Comparison of ENCODE assay signal across 11 cellular contexts in the genomic region with DNA sequence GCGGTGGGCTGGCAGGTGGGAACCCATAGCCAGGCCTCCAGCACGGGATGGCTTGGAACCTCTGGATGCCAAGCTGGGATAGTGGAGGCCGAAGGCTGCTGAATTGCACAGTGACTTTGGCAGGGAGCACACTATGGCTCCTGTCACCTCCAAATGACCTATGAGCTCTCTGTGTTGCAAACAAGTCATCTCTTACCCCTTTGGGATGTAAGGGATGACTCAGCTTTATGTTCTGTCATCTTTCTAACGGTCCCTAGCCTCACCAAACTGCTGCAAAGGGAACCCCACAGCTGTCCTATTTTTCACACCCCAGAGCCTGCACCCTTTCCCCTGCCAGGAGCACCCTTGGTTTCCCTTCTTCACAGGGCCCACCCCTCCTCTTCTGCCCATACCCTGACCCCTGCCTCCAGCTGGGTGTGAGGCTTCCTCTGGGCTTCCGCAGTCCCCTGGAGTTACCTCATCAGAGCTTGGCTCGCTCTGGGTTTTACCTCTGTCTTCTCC. TPM values are rescaled to one million over a fixed set of nuclear protein-coding genes. Genes with fewer than 3 reads are reported as not detected.
DNase-seq lines count a peak whose midpoint lies in the region; ATAC-seq, FAIRE-seq and TF ChIP-seq lines count a peak whose summit lies in the region.
"Had no signal": no experiment of that assay in that cellular context is flagged by ENCODE, and none has a peak within 500 bp of the region (broad histone marks: within the 10 kb centered on the region; RNA-seq: fewer than 3 reads in every experiment).

No MANE protein-coding gene starts in this region.

- H3K27ac ChIP-seq in HL-60 (replicated peaks) = peak overlapping the region; percentile 50
- H3K27ac ChIP-seq: neutrophil, uterus had no signal

- DNase-seq in activated T-cell treated with anti-CD3 and anti-CD28 coated beads, Interleukin-2, amount 50 U/mL, for 4 hours = no peak
- DNase-seq in activated T-cell treated with anti-CD3 and anti-CD28 coated beads for 4 hours (no peak), HL-60 (ENCODE audit: low read depth in 1 of 2, low spot score in 1 of 2) (peak; percentile 76 to 97), posterior vena cava (ENCODE audit: low spot score) (peak; percentile 23), HFFc6 (no peak), frontal cortex (ENCODE audit: low spot score in 2 of 2) (no peak)
- peak; percentile 12 for DNase-seq in activated CD4-positive, alpha-beta memory T cell treated with anti-CD3 and anti-CD28 coated beads for 36 hours
- DNase-seq: NCI-H446 treated with DMSO at 0.1 percent for 48 hours had no signal

- H3K4me1 Mint-ChIP-seq in activated T-cell treated with anti-CD3 and anti-CD28 coated beads, Interleukin-2, amount 50 U/mL, for 4 hours (ENCODE audit: low read depth) = peaks cover 15% of the 10 kb centered on the region
- peaks cover 12% of the 10 kb centered on the region for H3K4me1 Mint-ChIP-seq in activated CD4-positive, alpha-beta memory T cell treated with anti-CD3 and anti-CD28 coated beads for 36 hours (ENCODE audit: low read depth)
- no peaks in the 10 kb centered on the region for H3K4me1 Mint-ChIP-seq in HFFc6 (ENCODE audit: low read depth)

- POLR2A ChIA-PET in activated CD4-positive, alpha-beta memory T cell treated with anti-CD3 and anti-CD28 coated beads for 36 hours (lab: Charles Lee) = no interaction called here

- peak; percentile 35 to 55 for ATAC-seq in activated T-cell treated with anti-CD3 and anti-CD28 coated beads, Interleukin-2, amount 50 U/mL, for 4 hours
- no peak for ATAC-seq in GM21723 (IDR thresholded peaks at IDR 0.05; ENCODE audit: unreplicated experiment)

- H3K4me3 Mint-ChIP-seq in activated T-cell treated with anti-CD3 and anti-CD28 coated beads, Interleukin-2, amount 50 U/mL, for 4 hours = no peak overlapping the region
- no peak overlapping the region for H3K4me3 Mint-ChIP-seq in activated CD4-positive, alpha-beta memory T cell treated with anti-CD3 and anti-CD28 coated beads for 36 hours
- H3K4me3 Mint-ChIP-seq in HFFc6 = no peak overlapping the region

- peaks cover 12% of the 10 kb centered on the region for H3K27me3 ChIP-seq in HL-60 (ENCODE audit: insufficient read depth, poor library complexity, severe bottlenecking)

- H3K27me3 Mint-ChIP-seq in activated T-cell treated with anti-CD3 and anti-CD28 coated beads, Interleukin-2, amount 50 U/mL, for 4 hours (ENCODE audit: low read depth) = peaks cover 68% of the 10 kb centered on the region
- H3K27me3 Mint-ChIP-seq in activated CD4-positive, alpha-beta memory T cell treated with anti-CD3 and anti-CD28 coated beads for 36 hours = peaks cover 47% of the 10 kb centered on the region
- H3K27me3 Mint-ChIP-seq in HFFc6 (ENCODE audit: insufficient read depth) = peaks cover 34% of the 10 kb centered on the region

- no peaks in the 10 kb centered on the region for H3K36me3 Mint-ChIP-seq in activated T-cell treated with anti-CD3 and anti-CD28 coated beads, Interleukin-2, amount 50 U/mL, for 4 hours (ENCODE audit: insufficient read depth)
- H3K36me3 Mint-ChIP-seq in activated CD4-positive, alpha-beta memory T cell treated with anti-CD3 and anti-CD28 coated beads for 36 hours = no peaks in the 10 kb centered on the region
- no peaks in the 10 kb centered on the region for H3K36me3 Mint-ChIP-seq in HFFc6 (ENCODE audit: low read depth)

- no peaks in the 10 kb centered on the region for H3K9me3 Mint-ChIP-seq in activated T-cell treated with anti-CD3 and anti-CD28 coated beads, Interleukin-2, amount 50 U/mL, for 4 hours
- H3K9me3 Mint-ChIP-seq in activated CD4-positive, alpha-beta memory T cell treated with anti-CD3 and anti-CD28 coated beads for 36 hours = no peaks in the 10 kb centered on the region
- no peaks in the 10 kb centered on the region; the same call in 1 of the 2 replicates for H3K9me3 Mint-ChIP-seq in HFFc6

- H3K4me3 ChIP-seq in HL-60 (replicated peaks; ENCODE audit: insufficient read depth, low read length) = no peak overlapping the region
- H3K4me3 ChIP-seq: uterus had no signal

- no peak for FAIRE-seq in frontal cortex (lab: Jason Lieb, UNC)

- CTCF ChIA-PET in activated CD4-positive, alpha-beta memory T cell treated with anti-CD3 and anti-CD28 coated beads for 36 hours (lab: Charles Lee) = interaction anchor here (0.6 to 4.4 kb wide), 27 partner anchors 8 to 1875 kb away, joined by 3 to 156 read pairs (median 7); no protein-coding TSS in a partner anchor

- TF ChIP-seq CTCF in HL-60 (IDR thresholded peaks at IDR 0.05; ENCODE audit: insufficient read depth, low read length) (no peak), HFFc6 (IDR thresholded peaks at IDR 0.05) (no peak)

- intact Hi-C loops in activated CD4-positive, alpha-beta memory T cell treated with anti-CD3 and anti-CD28 coated beads for 36 hours (cut with micrococcal nuclease) = loop anchor here (1.0 kb wide), 2 partner anchors 72 to 115 kb away; no protein-coding TSS in a partner anchor
- intact Hi-C loops in posterior vena cava (cut with DNase I) = loop anchor here in 1 of 2 donors (2.0 to 10.0 kb wide), 2 partner anchors 71 to 111 kb away; no protein-coding TSS in a partner anchor

- no peak overlapping the region for H3K27ac Mint-ChIP-seq in activated CD4-positive, alpha-beta memory T cell treated with anti-CD3 and anti-CD28 coated beads for 36 hours
- no peak overlapping the region for H3K27ac Mint-ChIP-seq in HFFc6

RNA-seq across cellular contexts. Expression of gene SCUBE1, which starts 2.6 kb away (rescaled TPM):
- total RNA-seq in activated T-cell treated with anti-CD3 and anti-CD28 coated beads, Interleukin-2, amount 50 U/mL, for 4 hours = under 1 TPM in 1 of 3 donors, not detected in 2; 0.08 TPM
- not detected for total RNA-seq in activated CD4-positive, alpha-beta memory T cell treated with anti-CD3 and anti-CD28 coated beads for 36 hours
- total RNA-seq in posterior vena cava (1 to 10 TPM in 1 of 2 donors, under 1 TPM in 1; 0.79 to 1.1 TPM), frontal cortex (26.1 TPM)
- total RNA-seq in HFFc6 (2021; fragmentation: NEBNext Ultra II Directional; extraction: Animal tissue kit (Norgen Biotek cat#: 25700)) = not detected

Comparison
In these comparisons a context has a peak if more than half of its experiments do, and no peak if none do; other contexts are left out.
1. DNase-seq: peak in HL-60 (2 of 2), activated CD4-positive, alpha-beta memory T cell treated with anti-CD3 and anti-CD28 coated beads for 36 hours (single experiment) and posterior vena cava (single experiment); none in activated T-cell treated with anti-CD3 and anti-CD28 coated beads, Interleukin-2, amount 50 U/mL, for 4 hours (single experiment), activated T-cell treated with anti-CD3 and anti-CD28 coated beads for 4 hours (single experiment), HFFc6 (single experiment) and frontal cortex (0 of 2).
2. RNA of gene SCUBE1, which starts 2.6 kb away (total RNA-seq): 26.1 TPM in frontal cortex (single experiment); 0.79 to 1.1 TPM in posterior vena cava, 0.08 TPM in activated T-cell treated with anti-CD3 and anti-CD28 coated beads, Interleukin-2, amount 50 U/mL, for 4 hours, not detected in activated CD4-positive, alpha-beta memory T cell treated with anti-CD3 and anti-CD28 coated beads for 36 hours and not detected in HFFc6; every median in the first group is over 10 times any median in the second.